ENCODE assay signal across 1 cellular context in the genomic region with DNA sequence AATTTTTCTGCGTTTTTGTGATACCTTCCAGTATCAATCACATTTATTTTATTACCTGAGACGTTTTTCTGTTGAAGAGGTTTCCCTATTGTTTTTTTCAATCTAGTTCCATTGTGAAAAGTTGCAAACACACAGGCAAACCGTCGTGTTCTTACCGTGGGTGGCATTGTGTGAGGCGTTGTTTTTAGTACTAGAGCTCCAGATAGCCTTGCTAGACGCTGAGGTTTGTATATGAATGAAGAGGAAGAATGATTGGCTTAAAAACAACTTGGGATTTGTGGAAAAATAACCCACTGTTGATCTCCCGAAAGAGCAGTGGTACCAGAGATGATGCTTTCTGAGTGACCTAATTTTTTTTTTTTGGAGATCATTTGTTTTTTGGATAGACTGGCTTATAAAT.
TF ChIP-seq lines count a peak whose summit lies in the region.

No MANE protein-coding gene starts in this region.

TF ChIP-seq in K562, 482 proteins besides CTCF, POLR2A, EP300 and RAD21 (continued from another document):
- TF ChIP-seq, protein P1, sequence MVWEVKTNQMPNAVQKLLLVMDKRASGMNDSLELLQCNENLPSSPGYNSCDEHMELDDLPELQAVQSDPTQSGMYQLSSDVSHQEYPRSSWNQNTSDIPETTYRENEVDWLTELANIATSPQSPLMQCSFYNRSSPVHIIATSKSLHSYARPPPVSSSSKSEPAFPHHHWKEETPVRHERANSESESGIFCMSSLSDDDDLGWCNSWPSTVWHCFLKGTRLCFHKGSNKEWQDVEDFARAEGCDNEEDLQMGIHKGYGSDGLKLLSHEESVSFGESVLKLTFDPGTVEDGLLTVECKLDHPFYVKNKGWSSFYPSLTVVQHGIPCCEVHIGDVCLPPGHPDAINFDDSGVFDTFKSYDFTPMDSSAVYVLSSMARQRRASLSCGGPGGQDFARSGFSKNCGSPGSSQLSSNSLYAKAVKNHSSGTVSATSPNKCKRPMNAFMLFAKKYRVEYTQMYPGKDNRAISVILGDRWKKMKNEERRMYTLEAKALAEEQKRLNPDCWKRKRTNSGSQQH (CRISPR knock-in tag; IDR thresholded peaks at IDR 0.05): no peak
- TF ChIP-seq LEF1 (IDR thresholded peaks at IDR 0.05) (no peak), HDAC6 (IDR thresholded peaks at IDR 0.05; ENCODE audit: low read depth, low read length) (no peak), GATAD2A (IDR thresholded peaks at IDR 0.05) (no peak), ZNF143 (CRISPR knock-in tag; IDR thresholded peaks at IDR 0.05) (no peak), RREB1 (CRISPR knock-in tag; IDR thresholded peaks at IDR 0.05) (no peak), PHB2 (IDR thresholded peaks at IDR 0.05; ENCODE audit: low read depth) (no peak), BCL6 (CRISPR knock-in tag; IDR thresholded peaks at IDR 0.05) (no peak), TOE1 (IDR thresholded peaks at IDR 0.05; ENCODE audit: borderline replicate concordance) (no peak), TOE1 (CRISPR knock-in tag; IDR thresholded peaks at IDR 0.05; ENCODE audit: borderline replicate concordance, low read depth) (no peak), RBM14 (IDR thresholded peaks at IDR 0.05; ENCODE audit: borderline replicate concordance, insufficient read depth, low read depth, low read length) (no peak), CTBP1 (IDR thresholded peaks at IDR 0.05; ENCODE audit: borderline replicate concordance) (no peak), ZFP36 (IDR thresholded peaks at IDR 0.05; ENCODE audit: low read depth, low read length, partially characterized antibody) (no peak)
- TF ChIP-seq, protein P2, sequence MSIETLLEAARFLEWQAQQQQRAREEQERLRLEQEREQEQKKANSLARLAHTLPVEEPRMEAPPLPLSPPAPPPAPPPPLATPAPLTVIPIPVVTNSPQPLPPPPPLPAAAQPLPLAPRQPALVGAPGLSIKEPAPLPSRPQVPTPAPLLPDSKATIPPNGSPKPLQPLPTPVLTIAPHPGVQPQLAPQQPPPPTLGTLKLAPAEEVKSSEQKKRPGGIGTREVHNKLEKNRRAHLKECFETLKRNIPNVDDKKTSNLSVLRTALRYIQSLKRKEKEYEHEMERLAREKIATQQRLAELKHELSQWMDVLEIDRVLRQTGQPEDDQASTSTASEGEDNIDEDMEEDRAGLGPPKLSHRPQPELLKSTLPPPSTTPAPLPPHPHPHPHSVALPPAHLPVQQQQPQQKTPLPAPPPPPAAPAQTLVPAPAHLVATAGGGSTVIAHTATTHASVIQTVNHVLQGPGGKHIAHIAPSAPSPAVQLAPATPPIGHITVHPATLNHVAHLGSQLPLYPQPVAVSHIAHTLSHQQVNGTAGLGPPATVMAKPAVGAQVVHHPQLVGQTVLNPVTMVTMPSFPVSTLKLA (conservative IDR thresholded peaks at IDR 0.05): no peak
- TF ChIP-seq, protein P3, sequence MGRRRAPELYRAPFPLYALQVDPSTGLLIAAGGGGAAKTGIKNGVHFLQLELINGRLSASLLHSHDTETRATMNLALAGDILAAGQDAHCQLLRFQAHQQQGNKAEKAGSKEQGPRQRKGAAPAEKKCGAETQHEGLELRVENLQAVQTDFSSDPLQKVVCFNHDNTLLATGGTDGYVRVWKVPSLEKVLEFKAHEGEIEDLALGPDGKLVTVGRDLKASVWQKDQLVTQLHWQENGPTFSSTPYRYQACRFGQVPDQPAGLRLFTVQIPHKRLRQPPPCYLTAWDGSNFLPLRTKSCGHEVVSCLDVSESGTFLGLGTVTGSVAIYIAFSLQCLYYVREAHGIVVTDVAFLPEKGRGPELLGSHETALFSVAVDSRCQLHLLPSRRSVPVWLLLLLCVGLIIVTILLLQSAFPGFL (CRISPR knock-in tag; IDR thresholded peaks at IDR 0.05): no peak
